1 cellular context compared by ENCODE assay signal in the genomic region with DNA sequence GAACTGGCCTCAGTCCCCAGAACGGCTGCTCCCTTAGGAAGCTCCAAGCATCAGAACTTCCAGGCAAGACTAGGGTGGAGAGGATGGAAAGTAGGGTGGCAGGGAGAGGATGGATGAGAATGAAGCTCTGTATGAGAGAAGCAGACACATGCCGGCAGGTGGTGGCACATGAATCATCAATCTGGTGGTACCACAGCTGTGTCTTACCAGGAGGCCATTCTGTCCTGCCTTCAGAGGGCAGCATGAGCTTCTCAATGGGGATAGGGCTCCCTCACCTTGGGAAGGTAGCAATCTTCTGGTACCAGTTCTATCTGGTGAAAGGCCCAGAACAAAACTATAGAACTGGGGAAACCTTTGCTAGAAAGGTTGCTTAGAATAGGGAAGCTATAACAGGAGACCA.
TF ChIP-seq lines count a peak whose summit lies in the region.

No MANE protein-coding gene starts in this region.

TF ChIP-seq in HCT116, 20 proteins besides CTCF, POLR2A, EP300 and RAD21 (continued from another document):
- TF ChIP-seq, protein P1, sequence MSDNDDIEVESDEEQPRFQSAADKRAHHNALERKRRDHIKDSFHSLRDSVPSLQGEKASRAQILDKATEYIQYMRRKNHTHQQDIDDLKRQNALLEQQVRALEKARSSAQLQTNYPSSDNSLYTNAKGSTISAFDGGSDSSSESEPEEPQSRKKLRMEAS (IDR thresholded peaks at IDR 0.05) = no peak
- no peak for TF ChIP-seq ELF1 (IDR thresholded peaks at IDR 0.05; ENCODE audit: borderline replicate concordance, low read depth)
- TF ChIP-seq FOSL1 (IDR thresholded peaks at IDR 0.05; ENCODE audit: low read depth) = no peak
- TF ChIP-seq, protein P2, sequence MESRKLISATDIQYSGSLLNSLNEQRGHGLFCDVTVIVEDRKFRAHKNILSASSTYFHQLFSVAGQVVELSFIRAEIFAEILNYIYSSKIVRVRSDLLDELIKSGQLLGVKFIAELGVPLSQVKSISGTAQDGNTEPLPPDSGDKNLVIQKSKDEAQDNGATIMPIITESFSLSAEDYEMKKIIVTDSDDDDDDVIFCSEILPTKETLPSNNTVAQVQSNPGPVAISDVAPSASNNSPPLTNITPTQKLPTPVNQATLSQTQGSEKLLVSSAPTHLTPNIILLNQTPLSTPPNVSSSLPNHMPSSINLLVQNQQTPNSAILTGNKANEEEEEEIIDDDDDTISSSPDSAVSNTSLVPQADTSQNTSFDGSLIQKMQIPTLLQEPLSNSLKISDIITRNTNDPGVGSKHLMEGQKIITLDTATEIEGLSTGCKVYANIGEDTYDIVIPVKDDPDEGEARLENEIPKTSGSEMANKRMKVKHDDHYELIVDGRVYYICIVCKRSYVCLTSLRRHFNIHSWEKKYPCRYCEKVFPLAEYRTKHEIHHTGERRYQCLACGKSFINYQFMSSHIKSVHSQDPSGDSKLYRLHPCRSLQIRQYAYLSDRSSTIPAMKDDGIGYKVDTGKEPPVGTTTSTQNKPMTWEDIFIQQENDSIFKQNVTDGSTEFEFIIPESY (IDR thresholded peaks at IDR 0.05; ENCODE audit: extremely low read depth, insufficient replicate concordance, low read length) = no peak
- TF ChIP-seq POLR2AphosphoS5 (IDR thresholded peaks at IDR 0.05; ENCODE audit: low read depth, low read length) = no peak
TF ChIP-seq in HCT116: peak in this region for 0.
